ENCODE assay signal across 1 cellular context in the genomic region with DNA sequence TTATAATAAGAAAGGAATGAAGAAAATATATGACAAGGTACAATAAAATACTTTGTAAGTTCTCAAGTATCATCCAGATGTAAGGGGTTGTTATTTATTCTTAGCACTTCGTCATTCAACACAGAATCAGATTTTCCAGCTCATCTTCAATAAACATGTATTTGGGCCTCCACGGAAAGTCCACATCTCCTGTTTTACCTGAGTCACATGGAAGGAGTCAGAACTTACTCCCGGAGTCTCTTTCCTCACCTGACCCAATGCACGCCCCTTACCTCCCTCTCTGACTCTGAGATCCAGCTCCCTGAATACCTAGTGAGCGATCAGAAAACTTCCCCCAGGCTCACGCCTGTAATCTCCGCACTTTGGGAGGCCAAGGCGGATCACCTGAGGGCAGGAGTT.
TF ChIP-seq lines count a peak whose summit lies in the region.

No MANE protein-coding gene starts in this region.

TF ChIP-seq in HCT116, 20 proteins besides CTCF, POLR2A, EP300 and RAD21 (continued from another document):
- TF ChIP-seq ZBTB33 (IDR thresholded peaks at IDR 0.05; ENCODE audit: extremely low read depth, insufficient replicate concordance, low read length): no peak
- TF ChIP-seq, protein P1, sequence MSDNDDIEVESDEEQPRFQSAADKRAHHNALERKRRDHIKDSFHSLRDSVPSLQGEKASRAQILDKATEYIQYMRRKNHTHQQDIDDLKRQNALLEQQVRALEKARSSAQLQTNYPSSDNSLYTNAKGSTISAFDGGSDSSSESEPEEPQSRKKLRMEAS (IDR thresholded peaks at IDR 0.05): no peak
- no peak for TF ChIP-seq EZH2phosphoT487 (IDR thresholded peaks at IDR 0.05; ENCODE audit: borderline replicate concordance)
- no peak for TF ChIP-seq SP1 (IDR thresholded peaks at IDR 0.05; ENCODE audit: low read depth)
- TF ChIP-seq CEBPB (IDR thresholded peaks at IDR 0.05; ENCODE audit: low read depth): no peak
- no peak for TF ChIP-seq SIN3A (IDR thresholded peaks at IDR 0.05; ENCODE audit: low read depth)
- TF ChIP-seq SRF (IDR thresholded peaks at IDR 0.05; ENCODE audit: low read depth): no peak
- TF ChIP-seq JUND (IDR thresholded peaks at IDR 0.05): no peak
- TF ChIP-seq, protein P2, sequence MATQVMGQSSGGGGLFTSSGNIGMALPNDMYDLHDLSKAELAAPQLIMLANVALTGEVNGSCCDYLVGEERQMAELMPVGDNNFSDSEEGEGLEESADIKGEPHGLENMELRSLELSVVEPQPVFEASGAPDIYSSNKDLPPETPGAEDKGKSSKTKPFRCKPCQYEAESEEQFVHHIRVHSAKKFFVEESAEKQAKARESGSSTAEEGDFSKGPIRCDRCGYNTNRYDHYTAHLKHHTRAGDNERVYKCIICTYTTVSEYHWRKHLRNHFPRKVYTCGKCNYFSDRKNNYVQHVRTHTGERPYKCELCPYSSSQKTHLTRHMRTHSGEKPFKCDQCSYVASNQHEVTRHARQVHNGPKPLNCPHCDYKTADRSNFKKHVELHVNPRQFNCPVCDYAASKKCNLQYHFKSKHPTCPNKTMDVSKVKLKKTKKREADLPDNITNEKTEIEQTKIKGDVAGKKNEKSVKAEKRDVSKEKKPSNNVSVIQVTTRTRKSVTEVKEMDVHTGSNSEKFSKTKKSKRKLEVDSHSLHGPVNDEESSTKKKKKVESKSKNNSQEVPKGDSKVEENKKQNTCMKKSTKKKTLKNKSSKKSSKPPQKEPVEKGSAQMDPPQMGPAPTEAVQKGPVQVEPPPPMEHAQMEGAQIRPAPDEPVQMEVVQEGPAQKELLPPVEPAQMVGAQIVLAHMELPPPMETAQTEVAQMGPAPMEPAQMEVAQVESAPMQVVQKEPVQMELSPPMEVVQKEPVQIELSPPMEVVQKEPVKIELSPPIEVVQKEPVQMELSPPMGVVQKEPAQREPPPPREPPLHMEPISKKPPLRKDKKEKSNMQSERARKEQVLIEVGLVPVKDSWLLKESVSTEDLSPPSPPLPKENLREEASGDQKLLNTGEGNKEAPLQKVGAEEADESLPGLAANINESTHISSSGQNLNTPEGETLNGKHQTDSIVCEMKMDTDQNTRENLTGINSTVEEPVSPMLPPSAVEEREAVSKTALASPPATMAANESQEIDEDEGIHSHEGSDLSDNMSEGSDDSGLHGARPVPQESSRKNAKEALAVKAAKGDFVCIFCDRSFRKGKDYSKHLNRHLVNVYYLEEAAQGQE (IDR thresholded peaks at IDR 0.05; ENCODE audit: low read depth): no peak
- TF ChIP-seq EGR1 (IDR thresholded peaks at IDR 0.05; ENCODE audit: low read depth): no peak
- TF ChIP-seq, protein P3, sequence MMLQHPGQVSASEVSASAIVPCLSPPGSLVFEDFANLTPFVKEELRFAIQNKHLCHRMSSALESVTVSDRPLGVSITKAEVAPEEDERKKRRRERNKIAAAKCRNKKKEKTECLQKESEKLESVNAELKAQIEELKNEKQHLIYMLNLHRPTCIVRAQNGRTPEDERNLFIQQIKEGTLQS (IDR thresholded peaks at IDR 0.05): no peak
- no peak for TF ChIP-seq YY1 (IDR thresholded peaks at IDR 0.05; ENCODE audit: extremely low read depth, insufficient replicate concordance, low read depth, low read length)
TF ChIP-seq in HCT116: peak in this region for 0.
